In genomic region chr6:68639211-68639610, GRCh38 we compare ENCODE assay signal across 1 cellular context.
TF ChIP-seq lines count a peak whose summit lies in the region.

No MANE protein-coding gene starts in this region.

TF ChIP-seq in H1, 55 proteins besides CTCF, POLR2A, EP300 and RAD21:
- TF ChIP-seq PHF8 (conservative IDR thresholded peaks at IDR 0.05; ENCODE audit: low read depth, low read length) (no peak), SAP30 (IDR thresholded peaks at IDR 0.05; ENCODE audit: insufficient read depth, insufficient replicate concordance, low read length) (peak; percentile 2)
